1 cellular context compared by ENCODE assay signal in genomic region chr5:34930870-34931269, GRCh38.
TF ChIP-seq lines count a peak whose summit lies in the region.

No MANE protein-coding gene starts in this region.

TF ChIP-seq in HepG2, 621 proteins besides CTCF, POLR2A, EP300 and RAD21:
- TF ChIP-seq HDAC6 (IDR thresholded peaks at IDR 0.05; ENCODE audit: low read depth, low read length), result no peak
- TF ChIP-seq ZNF121 (CRISPR knock-in tag; IDR thresholded peaks at IDR 0.05), result no peak
- TF ChIP-seq ZNF343 (CRISPR knock-in tag; IDR thresholded peaks at IDR 0.05), result no peak
- TF ChIP-seq NR2C2 (CRISPR knock-in tag; IDR thresholded peaks at IDR 0.05; ENCODE audit: borderline replicate concordance), result no peak
- TF ChIP-seq ZNF44 (CRISPR knock-in tag; IDR thresholded peaks at IDR 0.05), result no peak
- TF ChIP-seq HMG20A (CRISPR knock-in tag; IDR thresholded peaks at IDR 0.05; ENCODE audit: borderline replicate concordance), result no peak
- TF ChIP-seq RARA (CRISPR knock-in tag; IDR thresholded peaks at IDR 0.05), result no peak
- no peak for TF ChIP-seq ZNF83 (CRISPR knock-in tag; IDR thresholded peaks at IDR 0.05; ENCODE audit: borderline replicate concordance)
- TF ChIP-seq UBTF (CRISPR knock-in tag; IDR thresholded peaks at IDR 0.05), result no peak
- no peak for TF ChIP-seq DNMT3B (CRISPR knock-in tag; conservative IDR thresholded peaks at IDR 0.05)
- no peak for TF ChIP-seq TEAD2 (CRISPR knock-in tag; IDR thresholded peaks at IDR 0.05)
- TF ChIP-seq SALL1 (CRISPR knock-in tag; IDR thresholded peaks at IDR 0.05), result no peak
- no peak for TF ChIP-seq ZFP1 (CRISPR knock-in tag; IDR thresholded peaks at IDR 0.05)
- TF ChIP-seq GATAD2A (CRISPR knock-in tag; IDR thresholded peaks at IDR 0.05), result no peak
- TF ChIP-seq ZBTB39 (CRISPR knock-in tag; IDR thresholded peaks at IDR 0.05), result no peak
